Comparison of ENCODE assay signal across 12 cellular contexts in genomic region chr17:43356999-43357398, GRCh38. TPM values are rescaled to one million over a fixed set of nuclear protein-coding genes. Genes with fewer than 3 reads are reported as not detected.
DNase-seq lines count a peak whose midpoint lies in the region; ATAC-seq and TF ChIP-seq lines count a peak whose summit lies in the region.
"Had no signal": no experiment of that assay in that cellular context is flagged by ENCODE, and none has a peak within 500 bp of the region (broad histone marks: within the 10 kb centered on the region; RNA-seq: fewer than 3 reads in every experiment).

No MANE protein-coding gene starts in this region.

- H3K27ac ChIP-seq in RWPE2 (ENCODE audit: poor library complexity, severe bottlenecking) (peak overlapping the region; percentile 78), left ventricle myocardium inferior (replicated peaks) (no peak overlapping the region)
- H3K27ac ChIP-seq: body of pancreas had no signal

- ATAC-seq in RWPE2 (ENCODE audit: low read depth) (peak; percentile 90), mucosa of descending colon (no peak)
- ATAC-seq: body of pancreas, left colon had no signal

- H3K36me3 ChIP-seq in RWPE2 (ENCODE audit: low read depth) (no peaks in the 10 kb centered on the region), mucosa of descending colon (ENCODE audit: low read depth) (no peaks in the 10 kb centered on the region), left ventricle myocardium inferior (no peaks in the 10 kb centered on the region)

- H3K4me1 ChIP-seq in RWPE2 (ENCODE audit: insufficient read depth, poor library complexity, severe bottlenecking) (peaks cover 16% of the 10 kb centered on the region), mucosa of descending colon (ENCODE audit: low read depth) (peaks cover 10% of the 10 kb centered on the region), left ventricle myocardium inferior (peaks cover 40% of the 10 kb centered on the region)

- H3K9me3 ChIP-seq in RWPE2 (ENCODE audit: severe bottlenecking) (no peaks in the 10 kb centered on the region), mucosa of descending colon (no peaks in the 10 kb centered on the region), left ventricle myocardium inferior (replicated peaks) (no peaks in the 10 kb centered on the region)
- H3K9me3 ChIP-seq: body of pancreas had no signal

- H3K4me3 ChIP-seq in RWPE2 (ENCODE audit: severe bottlenecking) = no peak overlapping the region
- H3K4me3 ChIP-seq in skeletal muscle cell (ENCODE audit: low read depth, low read length) = no peak overlapping the region
- H3K4me3 ChIP-seq in mucosa of descending colon = no peak overlapping the region
- H3K4me3 ChIP-seq in left ventricle myocardium inferior = no peak overlapping the region
- H3K4me3 ChIP-seq: body of pancreas had no signal

- H3K27me3 ChIP-seq in RWPE2 (ENCODE audit: insufficient read depth, poor library complexity, severe bottlenecking) (no peaks in the 10 kb centered on the region), left ventricle myocardium inferior (ENCODE audit: low read depth) (no peaks in the 10 kb centered on the region)
- H3K27me3 ChIP-seq: body of pancreas had no signal

- DNase-seq in GM03348 (ENCODE audit: low spot score) (peak; percentile 73), RWPE2 (ENCODE audit: low spot score) (peak; percentile 85), fibroblast of gingiva (ENCODE audit: low read depth) (peak; percentile 86), skeletal muscle cell (ENCODE audit: low read depth) (peak; percentile 76), mucosa of descending colon (no peak), amygdala (lab: John Stamatoyannopoulos, UW) (no peak), left ventricle myocardium inferior (no peak)
- DNase-seq in stimulated activated CD4-positive, alpha-beta T cell treated with anti-CD3 and anti-CD28 coated beads, Interleukin-4, amount 100 ng/mL, for 4 hours = no peak
- DNase-seq: activated CD8-positive, alpha-beta memory T cell treated with anti-CD3 and anti-CD28 coated beads, Interleukin-2, amount 50 U/mL, for 4 hours; body of pancreas; left colon; NCI-H187 treated with DMSO at 0.1 percent for 48 hours had no signal

- no peak for TF ChIP-seq CTCF in RWPE2 (IDR thresholded peaks at IDR 0.05; ENCODE audit: poor library complexity, severe bottlenecking)
- no peak for TF ChIP-seq CTCF in mucosa of descending colon (IDR thresholded peaks at IDR 0.05)
- TF ChIP-seq CTCF in left ventricle myocardium inferior (IDR thresholded peaks at IDR 0.05; ENCODE audit: borderline replicate concordance) = no peak

- intact Hi-C loops in mucosa of descending colon (cut with DNase I, micrococcal nuclease) (no loop called here), left ventricle myocardium inferior (cut with micrococcal nuclease) (no loop called here)

RNA-seq across cellular contexts. Expression of gene ARL4D, which starts 41.8 kb away (rescaled TPM):
- 10 to 100 TPM in 1 of 3 donors, 1 to 10 TPM in 2; 2.3 to 34.3 (median 3.2) TPM for total RNA-seq in mucosa of descending colon
- total RNA-seq in left ventricle myocardium inferior = 7.1 TPM

Comparison
In these comparisons a context has a peak if more than half of its experiments do, and no peak if none do; other contexts are left out.
1. DNase-seq: peak in GM03348 (single experiment), RWPE2 (single experiment), fibroblast of gingiva (single experiment) and skeletal muscle cell (single experiment); none in stimulated activated CD4-positive, alpha-beta T cell treated with anti-CD3 and anti-CD28 coated beads, Interleukin-4, amount 100 ng/mL, for 4 hours (0 of 2), mucosa of descending colon (0 of 3), amygdala (0 of 56) and left ventricle myocardium inferior (single experiment).